Comparison of ENCODE assay signal across 8 cellular contexts in the genomic region with DNA sequence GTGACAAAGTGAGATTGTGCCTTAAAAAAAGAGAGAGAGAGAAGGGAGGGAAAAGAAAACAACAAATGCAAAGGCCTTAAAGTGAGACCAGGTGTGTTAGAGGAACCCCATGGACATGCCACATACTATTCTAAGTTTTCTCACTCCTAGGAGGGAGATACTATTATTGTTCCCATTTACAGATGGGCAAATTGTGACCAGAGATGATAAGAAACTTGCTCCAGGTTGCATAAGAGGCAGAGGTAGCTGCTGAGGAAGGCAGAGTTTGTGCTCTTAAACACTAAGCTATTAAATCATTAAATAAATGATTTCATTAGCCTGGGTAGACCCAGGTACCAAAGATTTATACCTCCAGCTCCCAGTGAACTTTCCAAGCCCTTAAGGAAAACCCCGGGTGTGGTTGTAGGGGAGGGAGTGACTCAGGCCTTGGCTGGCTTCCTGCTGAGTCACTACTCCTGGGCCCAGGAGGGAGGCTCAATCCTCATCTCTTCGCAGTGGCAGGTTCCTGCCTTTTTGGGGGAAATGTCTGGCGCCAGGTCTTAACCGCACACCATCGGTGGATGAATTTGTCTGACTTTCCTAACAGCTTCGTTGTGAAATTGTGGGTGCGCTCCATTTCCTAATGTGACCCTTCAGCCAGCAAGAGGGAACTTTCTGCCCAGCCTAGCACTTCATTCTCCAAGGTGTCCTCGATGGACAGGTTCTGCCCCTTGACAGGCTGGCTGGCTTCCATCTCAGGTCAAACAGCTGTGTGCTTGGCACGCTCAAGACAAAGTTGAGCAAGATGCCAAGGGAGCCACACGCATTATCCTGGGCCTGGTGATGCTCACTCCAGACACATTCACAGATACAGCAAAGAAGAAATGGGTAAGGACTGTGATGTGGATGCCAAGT. TPM values are rescaled to one million over a fixed set of nuclear protein-coding genes. Genes with fewer than 3 reads are reported as not detected.
DNase-seq lines count a peak whose midpoint lies in the region; ATAC-seq and TF ChIP-seq lines count a peak whose summit lies in the region.

No MANE protein-coding gene starts in this region.

- H3K27ac ChIP-seq in gastroesophageal sphincter: peak overlapping the region in 3 of 4 donors; percentile 31 to 64 (median 35)
- peak overlapping the region in 3 of 4 donors; percentile 52 to 69 (median 61) for H3K27ac ChIP-seq in sigmoid colon

- TF ChIP-seq RAD21 in Ishikawa (IDR thresholded peaks at IDR 0.05; ENCODE audit: low read depth): no peak; the same call in none of the 2 replicates

- H3K4me1 ChIP-seq in gastroesophageal sphincter (peaks cover 0 to 13% (median 8%) of the 10 kb centered on the region in 3 donors), sigmoid colon (peaks cover 0 to 13% (median 12%) of the 10 kb centered on the region in 4 donors)

- no peaks in the 10 kb centered on the region for H3K36me3 Mint-ChIP-seq in activated T-cell treated with anti-CD3 and anti-CD28 coated beads, Interleukin-2, amount 50 U/mL, for 4 hours (ENCODE audit: insufficient read depth)

- DNase-seq in BJ (ENCODE audit: low read depth) (peak; percentile 80), sigmoid colon (peak; percentile 90), D341Med (ENCODE audit: low spot score) (no peak)
- DNase-seq in activated T-cell treated with anti-CD3 and anti-CD28 coated beads, Interleukin-2, amount 50 U/mL, for 4 hours: peak; percentile 19
- DNase-seq in effector CD8-positive, alpha-beta T cell (lab: John Stamatoyannopoulos, UW): no peak

- H3K27me3 Mint-ChIP-seq in activated T-cell treated with anti-CD3 and anti-CD28 coated beads, Interleukin-2, amount 50 U/mL, for 4 hours (ENCODE audit: low read depth): no peaks in the 10 kb centered on the region

- TF ChIP-seq EP300 in Ishikawa (IDR thresholded peaks at IDR 0.05; ENCODE audit: borderline replicate concordance): peak; percentile 87
- TF ChIP-seq EP300 in gastroesophageal sphincter (IDR thresholded peaks at IDR 0.05): no peak
- TF ChIP-seq EP300 in sigmoid colon (IDR thresholded peaks at IDR 0.05): no peak

- CTCF ChIA-PET in BJ (lab: Yijun Ruan, JAX): interaction anchor here (0.6 to 5.3 kb wide), 7 partner anchors 10 to 164 kb away, joined by 3 to 24 read pairs (median 3); no protein-coding TSS in a partner anchor

- TF ChIP-seq CTCF in BJ (IDR thresholded peaks at IDR 0.05; ENCODE audit: insufficient read depth, low read depth, low read length): no peak
- TF ChIP-seq CTCF in gastroesophageal sphincter (IDR thresholded peaks at IDR 0.05): no peak
- no peak for TF ChIP-seq CTCF in sigmoid colon (IDR thresholded peaks at IDR 0.05)

- H3K4me3 ChIP-seq in BJ (ENCODE audit: low read depth, low read length): no peak overlapping the region
- no peak overlapping the region for H3K4me3 ChIP-seq in gastroesophageal sphincter
- H3K4me3 ChIP-seq in sigmoid colon: no peak overlapping the region

- ATAC-seq in activated T-cell treated with anti-CD3 and anti-CD28 coated beads, Interleukin-2, amount 50 U/mL, for 4 hours: peak; percentile 62 to 76
- ATAC-seq in gastroesophageal sphincter: peak; percentile 92
- ATAC-seq in HG02885 (IDR thresholded peaks at IDR 0.05; ENCODE audit: poor library complexity, unreplicated experiment): no peak

- no peak overlapping the region for H3K4me3 Mint-ChIP-seq in activated T-cell treated with anti-CD3 and anti-CD28 coated beads, Interleukin-2, amount 50 U/mL, for 4 hours

- TF ChIP-seq POLR2A in gastroesophageal sphincter (IDR thresholded peaks at IDR 0.05) (no peak), sigmoid colon (IDR thresholded peaks at IDR 0.05) (no peak)

- H3K27me3 ChIP-seq in BJ (ENCODE audit: control insufficient read depth, insufficient read depth, low read length) (no peaks in the 10 kb centered on the region), gastroesophageal sphincter (no peaks in the 10 kb centered on the region), sigmoid colon (no peaks in the 10 kb centered on the region)

- no peaks in the 10 kb centered on the region for H3K9me3 Mint-ChIP-seq in activated T-cell treated with anti-CD3 and anti-CD28 coated beads, Interleukin-2, amount 50 U/mL, for 4 hours

- POLR2A ChIA-PET in BJ (lab: Charles Lee): no interaction called here

- H3K4me1 Mint-ChIP-seq in activated T-cell treated with anti-CD3 and anti-CD28 coated beads, Interleukin-2, amount 50 U/mL, for 4 hours (ENCODE audit: low read depth): peaks cover 36% of the 10 kb centered on the region

- no peaks in the 10 kb centered on the region for H3K9me3 ChIP-seq in gastroesophageal sphincter
- H3K9me3 ChIP-seq in sigmoid colon: no peaks in the 10 kb centered on the region

- intact Hi-C loops in sigmoid colon (cut with DNase I): no loop called here

- 20 to 67% methylated on average over 1 to 3 of the region's 10 CpGs for WGBS in gastroesophageal sphincter (ENCODE audit: low coverage in 1 of 2), 2 donors
- WGBS in sigmoid colon, 2 donors: 39 to 46% methylated on average over 10 of the region's 10 CpGs

- no peaks in the 10 kb centered on the region for H3K36me3 ChIP-seq in BJ (ENCODE audit: control insufficient read depth, insufficient read depth, low read length)
- no peaks in the 10 kb centered on the region for H3K36me3 ChIP-seq in gastroesophageal sphincter
- no peaks in the 10 kb centered on the region for H3K36me3 ChIP-seq in sigmoid colon

TF ChIP-seq in Ishikawa, 13 proteins besides CTCF, POLR2A, EP300 and RAD21:
- peak; percentile 94 for TF ChIP-seq CEBPB (IDR thresholded peaks at IDR 0.05)
- no peak for TF ChIP-seq EGR1 (IDR thresholded peaks at IDR 0.05)
- TF ChIP-seq YY1 (IDR thresholded peaks at IDR 0.05; ENCODE audit: low read depth): 0 out of 2 replicates have a peak, but pooled peaks have one; percentile 25
- TF ChIP-seq, protein P1, sequence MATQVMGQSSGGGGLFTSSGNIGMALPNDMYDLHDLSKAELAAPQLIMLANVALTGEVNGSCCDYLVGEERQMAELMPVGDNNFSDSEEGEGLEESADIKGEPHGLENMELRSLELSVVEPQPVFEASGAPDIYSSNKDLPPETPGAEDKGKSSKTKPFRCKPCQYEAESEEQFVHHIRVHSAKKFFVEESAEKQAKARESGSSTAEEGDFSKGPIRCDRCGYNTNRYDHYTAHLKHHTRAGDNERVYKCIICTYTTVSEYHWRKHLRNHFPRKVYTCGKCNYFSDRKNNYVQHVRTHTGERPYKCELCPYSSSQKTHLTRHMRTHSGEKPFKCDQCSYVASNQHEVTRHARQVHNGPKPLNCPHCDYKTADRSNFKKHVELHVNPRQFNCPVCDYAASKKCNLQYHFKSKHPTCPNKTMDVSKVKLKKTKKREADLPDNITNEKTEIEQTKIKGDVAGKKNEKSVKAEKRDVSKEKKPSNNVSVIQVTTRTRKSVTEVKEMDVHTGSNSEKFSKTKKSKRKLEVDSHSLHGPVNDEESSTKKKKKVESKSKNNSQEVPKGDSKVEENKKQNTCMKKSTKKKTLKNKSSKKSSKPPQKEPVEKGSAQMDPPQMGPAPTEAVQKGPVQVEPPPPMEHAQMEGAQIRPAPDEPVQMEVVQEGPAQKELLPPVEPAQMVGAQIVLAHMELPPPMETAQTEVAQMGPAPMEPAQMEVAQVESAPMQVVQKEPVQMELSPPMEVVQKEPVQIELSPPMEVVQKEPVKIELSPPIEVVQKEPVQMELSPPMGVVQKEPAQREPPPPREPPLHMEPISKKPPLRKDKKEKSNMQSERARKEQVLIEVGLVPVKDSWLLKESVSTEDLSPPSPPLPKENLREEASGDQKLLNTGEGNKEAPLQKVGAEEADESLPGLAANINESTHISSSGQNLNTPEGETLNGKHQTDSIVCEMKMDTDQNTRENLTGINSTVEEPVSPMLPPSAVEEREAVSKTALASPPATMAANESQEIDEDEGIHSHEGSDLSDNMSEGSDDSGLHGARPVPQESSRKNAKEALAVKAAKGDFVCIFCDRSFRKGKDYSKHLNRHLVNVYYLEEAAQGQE (IDR thresholded peaks at IDR 0.05; ENCODE audit: low read depth): no peak
- no peak for TF ChIP-seq ZBTB7A (IDR thresholded peaks at IDR 0.05; ENCODE audit: low read depth)
- TF ChIP-seq, protein P2, sequence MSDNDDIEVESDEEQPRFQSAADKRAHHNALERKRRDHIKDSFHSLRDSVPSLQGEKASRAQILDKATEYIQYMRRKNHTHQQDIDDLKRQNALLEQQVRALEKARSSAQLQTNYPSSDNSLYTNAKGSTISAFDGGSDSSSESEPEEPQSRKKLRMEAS (IDR thresholded peaks at IDR 0.05): peak; percentile 73
- peak; percentile 11; the same call in 1 of the 2 replicates for TF ChIP-seq TEAD4 (IDR thresholded peaks at IDR 0.05)
- TF ChIP-seq CREB1 (IDR thresholded peaks at IDR 0.05; ENCODE audit: low read depth): no peak
- TF ChIP-seq NFIC (IDR thresholded peaks at IDR 0.05): peak; percentile 96
- no peak for TF ChIP-seq TAF1 (IDR thresholded peaks at IDR 0.05; ENCODE audit: low read depth)
- peak; percentile 89 for TF ChIP-seq TCF12 (IDR thresholded peaks at IDR 0.05; ENCODE audit: low read depth)
- TF ChIP-seq, protein P3, sequence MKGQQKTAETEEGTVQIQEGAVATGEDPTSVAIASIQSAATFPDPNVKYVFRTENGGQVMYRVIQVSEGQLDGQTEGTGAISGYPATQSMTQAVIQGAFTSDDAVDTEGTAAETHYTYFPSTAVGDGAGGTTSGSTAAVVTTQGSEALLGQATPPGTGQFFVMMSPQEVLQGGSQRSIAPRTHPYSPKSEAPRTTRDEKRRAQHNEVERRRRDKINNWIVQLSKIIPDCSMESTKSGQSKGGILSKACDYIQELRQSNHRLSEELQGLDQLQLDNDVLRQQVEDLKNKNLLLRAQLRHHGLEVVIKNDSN (IDR thresholded peaks at IDR 0.05): peak; percentile 16; the same call in 1 of the 2 replicates
- peak; percentile 73; the same call in 1 of the 2 replicates for TF ChIP-seq FOXM1 (IDR thresholded peaks at IDR 0.05; ENCODE audit: borderline replicate concordance, low read depth)

RNA-seq across cellular contexts. Expression of a gene that starts 33.4 kb away (rescaled TPM):
- polyA plus RNA-seq in BJ (2011; rRNA removed) (3.8 and 4.9 TPM in 2 replicates), sigmoid colon (10 to 100 TPM in 1 of 3 donors, 1 to 10 TPM in 2; 2.4 to 23.3 (median 5.3) TPM)
- 8.3 and 10.4 TPM in 2 replicates for polyA minus RNA-seq in BJ (2011; rRNA and poly(A)+ RNA removed)
- 10 to 100 TPM; 13.8 to 22.3 (median 19.0) TPM for total RNA-seq in activated T-cell treated with anti-CD3 and anti-CD28 coated beads, Interleukin-2, amount 50 U/mL, for 4 hours
- total RNA-seq in gastroesophageal sphincter (10 to 100 TPM in 2 of 4 donors, 1 to 10 TPM in 2; 5.4 to 13.5 (median 10.5) TPM), sigmoid colon (10 to 100 TPM in 3 of 4 donors, 1 to 10 TPM in 1; 7.9 to 12.2 (median 10.3) TPM)

Comparison
In these comparisons a context has a peak if more than half of its experiments do, and no peak if none do; other contexts are left out.
1. DNase-seq: peak in BJ (single experiment), activated T-cell treated with anti-CD3 and anti-CD28 coated beads, Interleukin-2, amount 50 U/mL, for 4 hours (single experiment) and sigmoid colon (single experiment); none in D341Med (single experiment) and effector CD8-positive, alpha-beta T cell (single experiment).